Comparison of ENCODE assay signal across 1 cellular context in the genomic region with DNA sequence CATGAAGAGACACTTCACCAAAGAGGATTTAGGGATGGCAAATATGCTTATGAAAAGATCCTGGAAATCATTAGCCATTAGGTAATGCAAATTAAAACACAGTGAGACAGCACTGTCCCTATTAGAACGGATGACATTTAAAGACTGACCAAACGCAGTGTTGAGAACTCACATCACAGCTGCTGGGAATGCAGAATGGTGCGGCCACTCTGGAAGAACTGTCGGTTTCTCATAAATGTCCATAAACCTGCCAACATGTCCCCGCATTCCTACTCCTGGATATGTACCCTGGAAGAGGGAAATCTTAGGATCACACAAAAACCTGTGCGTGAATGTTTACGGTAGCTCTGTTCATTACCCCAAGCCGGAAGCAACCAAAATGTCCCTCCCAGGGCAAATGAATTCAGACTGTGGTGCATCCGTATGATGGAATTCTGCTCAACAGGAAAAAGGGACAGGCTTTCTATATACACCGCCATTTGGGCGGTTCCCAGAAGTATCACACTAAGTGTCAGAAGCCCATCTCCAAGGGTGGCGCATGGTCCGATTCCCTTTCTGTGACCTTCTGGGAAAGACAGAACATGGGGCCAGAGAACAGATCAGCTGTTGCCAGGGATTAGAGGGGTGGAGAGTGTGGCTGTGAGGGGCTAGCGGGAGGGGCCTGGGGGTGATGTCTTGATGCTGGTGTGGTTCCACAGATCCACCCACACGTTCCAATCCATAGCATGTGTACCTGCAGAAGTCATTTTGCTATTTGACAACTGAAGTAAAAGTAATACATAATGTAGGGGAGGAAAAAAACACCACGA.
TF ChIP-seq lines count a peak whose summit lies in the region.

No MANE protein-coding gene starts in this region.

TF ChIP-seq in A549, 52 proteins besides CTCF, POLR2A, EP300 and RAD21 (continued from another document):
- TF ChIP-seq, protein P1, sequence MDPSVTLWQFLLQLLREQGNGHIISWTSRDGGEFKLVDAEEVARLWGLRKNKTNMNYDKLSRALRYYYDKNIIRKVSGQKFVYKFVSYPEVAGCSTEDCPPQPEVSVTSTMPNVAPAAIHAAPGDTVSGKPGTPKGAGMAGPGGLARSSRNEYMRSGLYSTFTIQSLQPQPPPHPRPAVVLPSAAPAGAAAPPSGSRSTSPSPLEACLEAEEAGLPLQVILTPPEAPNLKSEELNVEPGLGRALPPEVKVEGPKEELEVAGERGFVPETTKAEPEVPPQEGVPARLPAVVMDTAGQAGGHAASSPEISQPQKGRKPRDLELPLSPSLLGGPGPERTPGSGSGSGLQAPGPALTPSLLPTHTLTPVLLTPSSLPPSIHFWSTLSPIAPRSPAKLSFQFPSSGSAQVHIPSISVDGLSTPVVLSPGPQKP (IDR thresholded peaks at IDR 0.05; ENCODE audit: low read depth, low read length): no peak
- TF ChIP-seq ZNF302 (CRISPR knock-in tag; IDR thresholded peaks at IDR 0.05): no peak
- no peak for TF ChIP-seq GATA3 (IDR thresholded peaks at IDR 0.05; ENCODE audit: borderline replicate concordance)
- TF ChIP-seq RFX5 (IDR thresholded peaks at IDR 0.05): no peak
- TF ChIP-seq RARB (CRISPR knock-in tag; IDR thresholded peaks at IDR 0.05): no peak
